In the genomic region with DNA sequence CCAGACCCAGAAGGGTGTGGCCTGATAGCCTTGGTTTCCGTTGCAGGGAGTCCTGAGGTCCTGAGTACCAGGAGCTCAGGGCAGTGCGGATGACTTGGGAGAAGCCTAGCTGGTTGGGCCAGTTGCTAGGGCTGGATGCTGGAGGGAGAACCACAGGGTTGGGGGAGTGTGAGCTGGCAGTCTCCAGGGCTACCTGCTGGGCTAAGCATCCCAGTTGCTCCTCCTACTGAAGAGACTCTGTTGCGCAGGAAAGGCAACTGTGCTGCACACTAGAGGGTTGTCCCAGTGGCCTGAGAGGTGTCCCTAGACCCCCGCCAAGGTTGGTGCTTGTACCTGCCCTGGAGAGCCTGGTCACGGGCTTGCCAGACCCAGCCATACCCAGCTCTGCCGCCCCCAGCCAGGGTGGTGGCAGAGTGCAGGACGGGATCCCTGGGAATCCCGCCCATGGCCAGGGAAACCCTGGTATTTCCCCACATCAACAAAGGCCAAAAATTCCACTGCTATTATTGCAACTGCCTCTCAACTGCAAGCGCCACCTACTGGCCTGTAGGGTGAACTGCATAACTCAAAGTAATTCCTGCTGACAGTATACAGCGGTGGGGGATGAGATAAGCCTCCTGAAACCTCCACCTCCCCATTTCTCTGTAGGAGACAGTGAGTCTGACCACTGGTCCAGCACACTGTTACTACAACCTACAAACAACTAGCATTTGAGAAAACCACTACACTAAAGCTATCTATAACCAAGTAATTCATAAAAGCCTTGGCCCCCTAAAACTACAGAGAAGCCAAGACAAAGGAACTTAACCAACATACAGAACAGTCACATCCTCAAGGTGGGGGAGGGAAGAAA, we compare ENCODE assay signal across 8 cellular contexts.
DNase-seq lines count a peak whose midpoint lies in the region; ATAC-seq and TF ChIP-seq lines count a peak whose summit lies in the region.

No MANE protein-coding gene starts in this region.

- peak; percentile 92 for TF ChIP-seq CTCF in CD8-positive, alpha-beta T cell (IDR thresholded peaks at IDR 0.05)
- TF ChIP-seq CTCF in Peyer's patch (IDR thresholded peaks at IDR 0.05): peak; percentile 65 to 90 (median 84)

- H3K9me3 ChIP-seq in CD8-positive, alpha-beta T cell (ENCODE audit: low read length): no peaks in the 10 kb centered on the region
- H3K9me3 ChIP-seq in Peyer's patch: no peaks in the 10 kb centered on the region

- peak; percentile 83 for ATAC-seq in CD8-positive, alpha-beta T cell
- peak; percentile 91 for ATAC-seq in GM19023 (IDR thresholded peaks at IDR 0.05; ENCODE audit: unreplicated experiment)
- peak; percentile 91 for ATAC-seq in HG03354 (IDR thresholded peaks at IDR 0.05; ENCODE audit: poor library complexity, severe bottlenecking, unreplicated experiment)
- ATAC-seq in activated T-helper 17 cell treated with anti-CD3 and anti-CD28 coated beads, Interleukin-2, amount 50 U/mL, for 72 hours (replicated peaks): peak; percentile 86

- H3K36me3 ChIP-seq in CD8-positive, alpha-beta T cell (ENCODE audit: insufficient read depth, low read length): no peaks in the 10 kb centered on the region
- no peaks in the 10 kb centered on the region for H3K36me3 ChIP-seq in Peyer's patch

- H3K27ac ChIP-seq in CD8-positive, alpha-beta T cell (ENCODE audit: low read depth, low read length): no peak overlapping the region
- no peak overlapping the region for H3K27ac ChIP-seq in Peyer's patch

- H3K4me1 ChIP-seq in CD8-positive, alpha-beta T cell (ENCODE audit: insufficient read depth, low read length): no peaks in the 10 kb centered on the region
- peaks cover 0 to 13% (median 3%) of the 10 kb centered on the region in 4 donors for H3K4me1 ChIP-seq in Peyer's patch

- POLR2A ChIA-PET in CD8-positive, alpha-beta T cell (lab: Charles Lee): no interaction called here

- intact Hi-C loops in CD8-positive, alpha-beta T cell (cut with DNase I, micrococcal nuclease): loop anchor here (1.0 to 10.0 kb wide), 9 partner anchors 18 to 540 kb away; no protein-coding TSS in a partner anchor
- intact Hi-C loops in head of caudate nucleus (cut with DNase I): no loop called here

- no peaks in the 10 kb centered on the region for H3K9me3 Mint-ChIP-seq in CD8-positive, alpha-beta T cell
- no peaks in the 10 kb centered on the region for H3K9me3 Mint-ChIP-seq in activated T-helper 17 cell treated with anti-CD3 and anti-CD28 coated beads, Interleukin-2, amount 50 U/mL, for 72 hours

- no peaks in the 10 kb centered on the region for H3K4me1 Mint-ChIP-seq in CD8-positive, alpha-beta T cell (ENCODE audit: low read depth)
- no peaks in the 10 kb centered on the region for H3K4me1 Mint-ChIP-seq in activated T-helper 17 cell treated with anti-CD3 and anti-CD28 coated beads, Interleukin-2, amount 50 U/mL, for 72 hours

- no peaks in the 10 kb centered on the region for H3K27me3 ChIP-seq in CD8-positive, alpha-beta T cell (ENCODE audit: insufficient read depth, low read length)
- no peaks in the 10 kb centered on the region for H3K27me3 ChIP-seq in Peyer's patch

- TF ChIP-seq POLR2A in Peyer's patch (IDR thresholded peaks at IDR 0.05): no peak

- H3K27ac Mint-ChIP-seq in CD8-positive, alpha-beta T cell: no peak overlapping the region
- no peak overlapping the region for H3K27ac Mint-ChIP-seq in activated T-helper 17 cell treated with anti-CD3 and anti-CD28 coated beads, Interleukin-2, amount 50 U/mL, for 72 hours

- CTCF ChIA-PET in CD8-positive, alpha-beta T cell (lab: Charles Lee): interaction anchor here (0.6 to 7.5 kb wide), 37 partner anchors 9 to 540 kb away, joined by 3 to 89 read pairs (median 5); a partner anchor contains a TSS

- no peak overlapping the region for H3K4me3 ChIP-seq in CD8-positive, alpha-beta T cell (ENCODE audit: low read depth, low read length)
- H3K4me3 ChIP-seq in Peyer's patch: no peak overlapping the region

- no peak overlapping the region for H3K4me3 Mint-ChIP-seq in CD8-positive, alpha-beta T cell
- no peak overlapping the region for H3K4me3 Mint-ChIP-seq in activated T-helper 17 cell treated with anti-CD3 and anti-CD28 coated beads, Interleukin-2, amount 50 U/mL, for 72 hours

- H3K36me3 Mint-ChIP-seq in CD8-positive, alpha-beta T cell: no peaks in the 10 kb centered on the region
- no peaks in the 10 kb centered on the region for H3K36me3 Mint-ChIP-seq in activated T-helper 17 cell treated with anti-CD3 and anti-CD28 coated beads, Interleukin-2, amount 50 U/mL, for 72 hours (ENCODE audit: low read depth)

- peak; percentile 31 to 77 (median 52) for DNase-seq in CD8-positive, alpha-beta T cell
- peak in 2 of 3 donors; percentile 54 to 87 for DNase-seq in Peyer's patch
- peak in 23 of 42 donors; percentile 31 to 78 (median 53) for DNase-seq in head of caudate nucleus
- peak; percentile 35 for DNase-seq in stimulated activated CD4-positive, alpha-beta T cell treated with anti-CD3 and anti-CD28 coated beads, Interleukin-12 subunit alpha, Interleukin-12 subunit beta, amount 100 ng/mL, for 4 hours
- DNase-seq in ureter (ENCODE audit: low spot score): no peak

- H3K27me3 Mint-ChIP-seq in CD8-positive, alpha-beta T cell (ENCODE audit: low read depth): peaks cover 13% of the 10 kb centered on the region
- peaks cover 6% of the 10 kb centered on the region for H3K27me3 Mint-ChIP-seq in activated T-helper 17 cell treated with anti-CD3 and anti-CD28 coated beads, Interleukin-2, amount 50 U/mL, for 72 hours
